Comparison of ENCODE assay signal across 23 cellular contexts in the genomic region with DNA sequence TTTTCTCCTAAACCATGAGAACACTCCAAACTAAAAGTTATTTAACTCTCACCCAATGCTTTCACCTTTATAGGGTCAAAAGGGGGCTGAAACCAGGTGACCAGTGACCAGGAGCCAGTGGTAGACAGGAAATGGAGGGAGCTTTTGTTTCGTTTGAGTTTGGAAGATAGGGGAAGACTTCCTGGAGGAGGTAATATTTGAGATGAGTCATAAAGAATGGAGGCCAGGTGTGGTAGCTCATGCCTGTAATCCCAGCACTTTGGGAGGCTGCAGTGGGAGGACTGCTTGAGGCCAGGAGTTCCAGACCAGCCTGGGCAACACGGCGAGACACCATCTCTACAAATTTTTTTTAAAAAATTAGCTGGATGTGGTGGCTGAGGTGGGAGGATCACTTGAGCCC. TPM values are rescaled to one million over a fixed set of nuclear protein-coding genes. Genes with fewer than 3 reads are reported as not detected.
DNase-seq lines count a peak whose midpoint lies in the region; ATAC-seq, FAIRE-seq and TF ChIP-seq lines count a peak whose summit lies in the region.
"Had no signal": no experiment of that assay in that cellular context is flagged by ENCODE, and none has a peak within 500 bp of the region (broad histone marks: within the 10 kb centered on the region; RNA-seq: fewer than 3 reads in every experiment).

No MANE protein-coding gene starts in this region.

- no peak for DNase-seq in HepG2 (ENCODE audit: low spot score)
- no peak for DNase-seq in right lobe of liver
- DNase-seq in astrocyte (ENCODE audit: low read depth), result no peak
- DNase-seq in COLO829 (ENCODE audit: low spot score), result no peak
- DNase-seq: 8988T; AML-193; CD4-positive, alpha-beta T cell; CD8-positive, alpha-beta T cell; COR-L47; DMS 273 treated with DMSO at 0.1 percent for 48 hours; DMS153; DMS79; DND-41; EL; GDM1 had no signal

- TF ChIP-seq POLR2A in HepG2 (IDR thresholded peaks at IDR 0.05; ENCODE audit: insufficient read depth in 1 of 2, low read depth in 2 of 2, low read length in 2 of 2) (no peak), right lobe of liver (IDR thresholded peaks at IDR 0.05) (no peak)

- WGBS in HepG2 (ENCODE audit: low lambda C conversion rate), result 85% methylated on average over 3 of the region's 3 CpGs
- 83% methylated on average over 3 of the region's 3 CpGs for WGBS in right lobe of liver (ENCODE audit: insufficient coverage, low coverage, low lambda C conversion rate, missing lambda C conversion rate)

- TF ChIP-seq EP300 in HepG2 (IDR thresholded peaks at IDR 0.05; ENCODE audit: low read depth in 2 of 2, low read length in 2 of 2) (no peak), HepG2 (CRISPR knock-in tag; IDR thresholded peaks at IDR 0.05; ENCODE audit: borderline replicate concordance) (no peak)

- no TSS peak for BruUV-seq in HepG2 (replicated peaks; lab: Mats Ljungman, UMichigan)

- H3K4me1 ChIP-seq in HepG2 (ENCODE audit: insufficient read depth, low read length) (no peaks in the 10 kb centered on the region), right lobe of liver (no peaks in the 10 kb centered on the region), astrocyte (ENCODE audit: insufficient read depth, low read length) (no peaks in the 10 kb centered on the region)
- H3K4me1 ChIP-seq: BLaER1 treated with 17β-estradiol and CSF1 and Interleukin-3, amounts not matched to agents 10 nM and 100 nM had no signal

- no peak overlapping the region for H3K27ac ChIP-seq in HepG2 (ENCODE audit: extremely low read length, insufficient read depth, low read length)
- H3K27ac ChIP-seq in right lobe of liver, result no peak overlapping the region
- H3K27ac ChIP-seq in astrocyte (ENCODE audit: low read depth, low read length), result no peak overlapping the region
- H3K27ac ChIP-seq: BLaER1 treated with 17β-estradiol and CSF1 and Interleukin-3, amounts not matched to agents 10 nM and 100 nM; C4-2B had no signal

- TF ChIP-seq RAD21 in HepG2 (CRISPR knock-in tag; IDR thresholded peaks at IDR 0.05), result no peak

- H3K4me2 ChIP-seq in HepG2 (ENCODE audit: low read depth, low read length) (no peak overlapping the region), astrocyte (ENCODE audit: low read length) (no peak overlapping the region)
- H3K4me2 ChIP-seq: BLaER1 treated with 17β-estradiol and CSF1 and Interleukin-3, amounts not matched to agents 10 nM and 100 nM had no signal

- intact Hi-C loops in HepG2 (cut with micrococcal nuclease; ENCODE audit: unreplicated experiment), result no loop called here
- intact Hi-C loops in right lobe of liver (cut with DNase I), result no loop called here

- H3K27me3 Mint-ChIP-seq in astrocyte (ENCODE audit: low read depth, unreplicated experiment), result no peaks in the 10 kb centered on the region
- H3K27me3 Mint-ChIP-seq: B cell; CD4-positive, alpha-beta T cell had no signal

- no peaks in the 10 kb centered on the region for H3K9me3 Mint-ChIP-seq in astrocyte (ENCODE audit: unreplicated experiment)
- H3K9me3 Mint-ChIP-seq: CD4-positive, alpha-beta T cell; CD8-positive, alpha-beta T cell had no signal

- CTCF ChIA-PET in HepG2 (lab: Yijun Ruan, JAX; ENCODE audit: low intra/inter-chr PET ratio, low total read pairs), result no interaction called here

- in situ Hi-C loops in HepG2 (cut with HindIII; ENCODE audit: extremely low pct_ligation_motif_present, low pct_unique_long_range_greater_than_20kb), result no loop called here

- H3K36me3 ChIP-seq in HepG2 (replicated peaks in 1 of 2; ENCODE audit: control insufficient read depth in 1 of 2, insufficient read depth in 2 of 2, low read length in 2 of 2), result peaks cover 0 to 3% of the 10 kb centered on the region in 2 experiments; a peak in 3 of 5 replicates
- H3K36me3 ChIP-seq in right lobe of liver, result no peaks in the 10 kb centered on the region
- H3K36me3 ChIP-seq in astrocyte (ENCODE audit: insufficient read depth, low read length), result no peaks in the 10 kb centered on the region

- H3K27ac Mint-ChIP-seq in astrocyte (ENCODE audit: unreplicated experiment), result peak overlapping the region; percentile 14
- H3K27ac Mint-ChIP-seq: B cell; CD4-positive, alpha-beta T cell; CD8-positive, alpha-beta T cell had no signal

- FAIRE-seq in HepG2 (lab: Jason Lieb, UNC) (no peak), astrocyte (lab: Jason Lieb, UNC) (no peak)
- FAIRE-seq: A204.1, GM12878, GM12892, GM18507 had no signal

- no peaks in the 10 kb centered on the region for H3K36me3 Mint-ChIP-seq in astrocyte (ENCODE audit: low read depth, unreplicated experiment)

- H3K4me3 Mint-ChIP-seq in astrocyte (ENCODE audit: unreplicated experiment), result no peak overlapping the region
- H3K4me3 Mint-ChIP-seq: B cell; CD4-positive, alpha-beta T cell; CD8-positive, alpha-beta T cell had no signal

- H3K4me3 ChIP-seq in HepG2 (replicated peaks in 1 of 3; ENCODE audit: insufficient read depth in 1 of 3, low read depth in 2 of 3, low read length in 3 of 3) (no peak overlapping the region), right lobe of liver (no peak overlapping the region), astrocyte (ENCODE audit: insufficient read depth, low read depth, low read length) (no peak overlapping the region)
- H3K4me3 ChIP-seq: BLaER1 treated with 17β-estradiol and CSF1 and Interleukin-3, amounts not matched to agents 10 nM and 100 nM; GM12878 had no signal

- no peaks in the 10 kb centered on the region for H3K27me3 ChIP-seq in HepG2 (ENCODE audit: control insufficient read depth in 1 of 2, insufficient read depth in 2 of 2, low read length in 2 of 2)
- no peaks in the 10 kb centered on the region for H3K27me3 ChIP-seq in right lobe of liver
- no peaks in the 10 kb centered on the region for H3K27me3 ChIP-seq in astrocyte (ENCODE audit: insufficient read depth, low read length)
- H3K27me3 ChIP-seq: BLaER1 treated with 17β-estradiol and CSF1 and Interleukin-3, amounts not matched to agents 10 nM and 100 nM had no signal

- H3K9ac ChIP-seq in HepG2 (ENCODE audit: insufficient read depth, low read depth, low read length), result no peak overlapping the region
- H3K9ac ChIP-seq in astrocyte (ENCODE audit: low read length), result no peak overlapping the region
- H3K9ac ChIP-seq: BLaER1 treated with 17β-estradiol and CSF1 and Interleukin-3, amounts not matched to agents 10 nM and 100 nM had no signal

- no peaks in the 10 kb centered on the region for H3K9me3 ChIP-seq in HepG2 (ENCODE audit: low read length)
- no peaks in the 10 kb centered on the region for H3K9me3 ChIP-seq in right lobe of liver
- H3K9me3 ChIP-seq in astrocyte (ENCODE audit: insufficient read depth, low read depth, low read length), result no peaks in the 10 kb centered on the region
- H3K9me3 ChIP-seq: BLaER1 treated with 17β-estradiol and CSF1 and Interleukin-3, amounts not matched to agents 10 nM and 100 nM had no signal

- H3K79me2 ChIP-seq in HepG2 (ENCODE audit: insufficient read depth, low read length) (no peaks in the 10 kb centered on the region), astrocyte (ENCODE audit: insufficient read depth, low read length) (no peaks in the 10 kb centered on the region)

- TF ChIP-seq CTCF in HepG2 (CRISPR knock-in tag; IDR thresholded peaks at IDR 0.05) (no peak), right lobe of liver (IDR thresholded peaks at IDR 0.05) (no peak), astrocyte (IDR thresholded peaks at IDR 0.05; ENCODE audit: insufficient read depth, low read depth, low read length) (no peak)

- H4K20me1 ChIP-seq in HepG2 (ENCODE audit: insufficient read depth, low read length) (no peaks in the 10 kb centered on the region), astrocyte (ENCODE audit: insufficient read depth, low read length) (no peaks in the 10 kb centered on the region)
- H4K20me1 ChIP-seq: BLaER1 treated with 17β-estradiol and CSF1 and Interleukin-3, amounts not matched to agents 10 nM and 100 nM had no signal

- H2AFZ ChIP-seq in HepG2 (ENCODE audit: low read length) (no peak overlapping the region), astrocyte (ENCODE audit: low read depth, low read length) (no peak overlapping the region)

- POLR2A ChIA-PET in HepG2 (lab: Yijun Ruan, JAX), result no interaction called here

- H3K4me1 Mint-ChIP-seq in astrocyte (ENCODE audit: low read depth, unreplicated experiment), result no peaks in the 10 kb centered on the region
- H3K4me1 Mint-ChIP-seq: B cell had no signal

- ATAC-seq in HepG2, result no peak
- ATAC-seq in right lobe of liver, result no peak
- no peak for ATAC-seq in HG02885 (IDR thresholded peaks at IDR 0.05; ENCODE audit: poor library complexity, unreplicated experiment)
- ATAC-seq: CD8-positive, alpha-beta T cell; GM12878 had no signal

RNA-seq across cellular contexts. Expression of gene FAM161A, which starts 8.5 kb away (rescaled TPM):
- total RNA-seq in HepG2 (2016; rRNA removed; fragmentation: Illumina TruSeq; extraction: Trizol) (3.4 and 5.0 TPM in 2 replicates), right lobe of liver (1 to 10 TPM in 4 of 6 experiments, under 1 TPM in 2; 0.64 to 2.2 (median 1.1) TPM), astrocyte (2.8 and 2.9 TPM in 2 replicates)
- 0.81 and 1.1 TPM in 2 replicates for total RNA-seq in HepG2 (2016; cell fraction: cytosol; rRNA removed; fragmentation: Illumina TruSeq; extraction: Trizol; ENCODE audit: low read depth)
- total RNA-seq in HepG2 (2016; cell fraction: insoluble cytoplasmic fraction; rRNA removed; fragmentation: Illumina TruSeq; extraction: Trizol), result 3.5 and 5.4 TPM in 2 replicates
- 2.5 and 2.7 TPM in 2 replicates for total RNA-seq in HepG2 (2016; cell fraction: membrane; rRNA removed; fragmentation: Illumina TruSeq; extraction: Trizol)
- total RNA-seq in HepG2 (2016; cell fraction: nucleus; rRNA removed; fragmentation: Illumina TruSeq; extraction: Trizol), result 5.8 and 7.4 TPM in 2 replicates
- 1.8 and 2.7 TPM in 2 replicates for polyA plus RNA-seq in HepG2 (2011; rRNA removed)
- polyA plus RNA-seq in HepG2 (2011; cell fraction: cytosol; rRNA removed), result 0.50 and 0.65 TPM in 2 replicates
- polyA plus RNA-seq in HepG2 (2011; cell fraction: nucleus; rRNA removed), result 2.8 and 3.2 TPM in 2 replicates
- polyA plus RNA-seq in HepG2 (2012), result 2.5 and 3.3 TPM in 2 replicates
- polyA plus RNA-seq in HepG2 (2016; cell fraction: cytosol; fragmentation: Illumina TruSeq; extraction: Trizol; ENCODE audit: low read depth), result 0.29 and 0.33 TPM in 2 replicates
- polyA plus RNA-seq in HepG2 (2016; cell fraction: insoluble cytoplasmic fraction; fragmentation: Illumina TruSeq; extraction: Trizol; ENCODE audit: low read depth), result 6.6 and 9.6 TPM in 2 replicates
- polyA plus RNA-seq in HepG2 (2016; cell fraction: membrane; fragmentation: Illumina TruSeq; extraction: Trizol; ENCODE audit: low read depth), result 1.2 TPM in 2 replicates
- 19.9 and 20.4 TPM in 2 replicates for polyA plus RNA-seq in HepG2 (2016; cell fraction: nucleus; fragmentation: Illumina TruSeq; extraction: Trizol; ENCODE audit: insufficient read depth, low read depth)
- polyA minus RNA-seq in HepG2 (2011; rRNA and poly(A)+ RNA removed; ENCODE audit: low replicate concordance), result 0.64 and 1.3 TPM in 2 replicates
- polyA minus RNA-seq in HepG2 (2011; cell fraction: cytosol; rRNA and poly(A)+ RNA removed), result 0.70 and 0.89 TPM in 2 replicates
- polyA minus RNA-seq in HepG2 (2011; cell fraction: nucleus; rRNA and poly(A)+ RNA removed), result 5.8 TPM in 2 replicates

RNA-seq across cellular contexts. Expression of gene CCT4, which starts 43.1 kb away (rescaled TPM):
- total RNA-seq in HepG2 (2016; rRNA removed; fragmentation: Illumina TruSeq; extraction: Trizol) (340 and 437 TPM in 2 replicates), right lobe of liver (10 to 100 TPM; 46.0 to 72.2 (median 53.1) TPM), astrocyte (203 and 220 TPM in 2 replicates)
- 104 and 110 TPM in 2 replicates for total RNA-seq in HepG2 (2016; cell fraction: cytosol; rRNA removed; fragmentation: Illumina TruSeq; extraction: Trizol; ENCODE audit: low read depth)
- 333 and 424 TPM in 2 replicates for total RNA-seq in HepG2 (2016; cell fraction: insoluble cytoplasmic fraction; rRNA removed; fragmentation: Illumina TruSeq; extraction: Trizol)
- total RNA-seq in HepG2 (2016; cell fraction: membrane; rRNA removed; fragmentation: Illumina TruSeq; extraction: Trizol), result 151 and 155 TPM in 2 replicates
- 146 and 161 TPM in 2 replicates for total RNA-seq in HepG2 (2016; cell fraction: nucleus; rRNA removed; fragmentation: Illumina TruSeq; extraction: Trizol)
- polyA plus RNA-seq in HepG2 (2011; rRNA removed), result 107 and 138 TPM in 2 replicates
- 82.8 and 109 TPM in 2 replicates for polyA plus RNA-seq in HepG2 (2011; cell fraction: cytosol; rRNA removed)
- 37.1 and 40.4 TPM in 2 replicates for polyA plus RNA-seq in HepG2 (2011; cell fraction: nucleus; rRNA removed)
- polyA plus RNA-seq in HepG2 (2012), result 213 and 256 TPM in 2 replicates
- 49.7 and 50.6 TPM in 2 replicates for polyA plus RNA-seq in HepG2 (2016; cell fraction: cytosol; fragmentation: Illumina TruSeq; extraction: Trizol; ENCODE audit: low read depth)
- 353 and 356 TPM in 2 replicates for polyA plus RNA-seq in HepG2 (2016; cell fraction: insoluble cytoplasmic fraction; fragmentation: Illumina TruSeq; extraction: Trizol; ENCODE audit: low read depth)
- 70.7 and 79.2 TPM in 2 replicates for polyA plus RNA-seq in HepG2 (2016; cell fraction: membrane; fragmentation: Illumina TruSeq; extraction: Trizol; ENCODE audit: low read depth)
- 148 and 151 TPM in 2 replicates for polyA plus RNA-seq in HepG2 (2016; cell fraction: nucleus; fragmentation: Illumina TruSeq; extraction: Trizol; ENCODE audit: insufficient read depth, low read depth)
- 71.9 and 75.3 TPM in 2 replicates for polyA minus RNA-seq in HepG2 (2011; rRNA and poly(A)+ RNA removed; ENCODE audit: low replicate concordance)
- polyA minus RNA-seq in HepG2 (2011; cell fraction: cytosol; rRNA and poly(A)+ RNA removed), result 132 and 133 TPM in 2 replicates
- polyA minus RNA-seq in HepG2 (2011; cell fraction: nucleus; rRNA and poly(A)+ RNA removed), result 81.9 and 92.7 TPM in 2 replicates
